ENCODE assay signal across 1 cellular context in the genomic region with DNA sequence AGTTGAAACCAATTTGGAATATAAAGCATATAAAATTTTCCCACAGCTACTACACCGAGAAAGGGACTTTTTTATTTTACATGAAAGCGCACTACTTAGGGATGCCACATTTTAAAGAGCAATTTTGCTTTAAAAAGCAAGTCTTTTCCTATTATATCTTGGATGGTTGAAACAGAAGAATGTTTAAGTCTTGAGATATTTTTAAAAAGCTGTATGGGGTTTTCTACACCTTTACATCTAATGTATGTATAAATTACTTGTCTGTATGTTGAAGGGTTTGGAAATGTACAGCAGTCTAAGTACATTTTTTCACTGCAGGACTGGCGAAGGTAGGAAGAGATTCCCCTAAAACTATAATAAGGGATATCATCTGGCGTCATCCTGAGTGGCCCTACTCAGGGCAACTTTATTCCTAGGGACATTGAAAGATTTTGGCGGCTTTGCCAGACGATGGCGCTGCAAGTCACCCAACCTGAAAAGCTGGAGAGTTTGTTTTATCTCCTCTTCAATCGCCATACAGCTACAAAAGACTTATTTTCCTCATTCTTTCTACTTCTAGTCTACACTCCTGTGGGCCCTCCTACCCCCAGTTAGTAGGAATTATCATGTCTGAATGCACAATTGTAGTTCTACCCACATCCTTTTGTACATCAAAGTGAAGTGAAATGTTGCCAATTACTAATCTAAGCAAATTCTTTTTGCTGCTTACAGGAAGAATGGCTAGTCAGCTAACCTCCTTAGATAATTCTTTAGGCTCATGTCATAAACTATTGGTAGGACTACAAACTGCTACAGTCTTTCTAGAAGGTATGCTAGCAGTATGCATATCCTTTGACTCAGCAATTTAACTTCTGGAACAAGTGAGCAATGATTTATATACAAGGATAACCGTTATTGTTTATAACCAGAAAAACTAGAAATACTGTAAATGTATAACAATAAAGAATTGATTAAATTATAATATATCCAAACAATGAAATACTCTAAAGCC.
TF ChIP-seq lines count a peak whose summit lies in the region.

No MANE protein-coding gene starts in this region.

TF ChIP-seq in K562, 482 proteins besides CTCF, POLR2A, EP300 and RAD21 (continued from another document and continues in another):
- TF ChIP-seq BRF1 (IDR thresholded peaks at IDR 0.05; ENCODE audit: borderline replicate concordance, extremely low read depth, insufficient read length) (no peak), RCOR1 (IDR thresholded peaks at IDR 0.05; ENCODE audit: borderline replicate concordance in 1 of 2, low read depth in 2 of 2, low read length in 2 of 2) (peak in 1 of 2 experiments; percentile 54; a peak in 1 of 4 replicates), MEIS2 (IDR thresholded peaks at IDR 0.05; ENCODE audit: partially characterized antibody) (no peak), YBX1 (IDR thresholded peaks at IDR 0.05) (no peak), RBM17 (IDR thresholded peaks at IDR 0.05; ENCODE audit: borderline replicate concordance, low read depth, low read length) (no peak), C11orf30 (IDR thresholded peaks at IDR 0.05; ENCODE audit: low read depth) (peak; percentile 74), MAZ (CRISPR knock-in tag; conservative IDR thresholded peaks at IDR 0.05 in 1 of 2, IDR thresholded peaks at IDR 0.05 in 1 of 2) (no peak), TCFL5 (CRISPR knock-in tag; conservative IDR thresholded peaks at IDR 0.05) (no peak), GATA2 (CRISPR knock-in tag; IDR thresholded peaks at IDR 0.05) (peak; percentile 92), KAT8 (IDR thresholded peaks at IDR 0.05; ENCODE audit: low read depth) (no peak), POLR2AphosphoS5 (IDR thresholded peaks at IDR 0.05; ENCODE audit: control insufficient read depth, insufficient read depth, low read depth, low read length) (no peak), CC2D1A (IDR thresholded peaks at IDR 0.05) (peak; percentile 24; the same call in 1 of the 2 replicates), TAF7 (tag; IDR thresholded peaks at IDR 0.05) (no peak), CREM (IDR thresholded peaks at IDR 0.05; ENCODE audit: low read depth) (peak; percentile 44; the same call in 1 of the 2 replicates), JUND (IDR thresholded peaks at IDR 0.05; ENCODE audit: borderline replicate concordance, low read depth, low read length) (peak; percentile 40; the same call in 1 of the 2 replicates), JUND (tag; IDR thresholded peaks at IDR 0.05; ENCODE audit: borderline replicate concordance, low read depth, low read length) (peak; percentile 47; the same call in 2 of the 3 replicates), ZNF436 (CRISPR knock-in tag; IDR thresholded peaks at IDR 0.05) (no peak), MAFG (tag; conservative IDR thresholded peaks at IDR 0.05) (peak; percentile 43; the same call in 1 of the 2 replicates), MYBL2 (IDR thresholded peaks at IDR 0.05; ENCODE audit: low read depth) (0 out of 2 replicates have a peak, but pooled peaks have one; percentile 20), MYBL2 (CRISPR knock-in tag; IDR thresholded peaks at IDR 0.05; ENCODE audit: borderline replicate concordance) (no peak), NFE2 (IDR thresholded peaks at IDR 0.05; ENCODE audit: low read depth) (no peak), CCAR2 (IDR thresholded peaks at IDR 0.05; ENCODE audit: low read depth, low read length) (no peak), SMARCA4 (IDR thresholded peaks at IDR 0.05) (0 out of 2 replicates have a peak, but pooled peaks have one; percentile 18), ZBTB8A (IDR thresholded peaks at IDR 0.05; ENCODE audit: partially characterized antibody) (no peak), ZFP30 (CRISPR knock-in tag; IDR thresholded peaks at IDR 0.05; ENCODE audit: borderline replicate concordance) (no peak), ZBTB17 (CRISPR knock-in tag; IDR thresholded peaks at IDR 0.05) (no peak), TAF1 (IDR thresholded peaks at IDR 0.05; ENCODE audit: control insufficient read depth, extremely low read depth, insufficient read depth, low read length, severe bottlenecking) (no peak), XRCC5 (IDR thresholded peaks at IDR 0.05; ENCODE audit: low read depth, low read length) (0 out of 2 replicates have a peak, but pooled peaks have one; percentile 27), TRIM28 (IDR thresholded peaks at IDR 0.05) (no peak), CREB1 (IDR thresholded peaks at IDR 0.05) (0 out of 2 replicates have a peak, but pooled peaks have one; percentile 10), CREB1 (CRISPR knock-in tag; IDR thresholded peaks at IDR 0.05) (no peak)
- TF ChIP-seq, protein P1, sequence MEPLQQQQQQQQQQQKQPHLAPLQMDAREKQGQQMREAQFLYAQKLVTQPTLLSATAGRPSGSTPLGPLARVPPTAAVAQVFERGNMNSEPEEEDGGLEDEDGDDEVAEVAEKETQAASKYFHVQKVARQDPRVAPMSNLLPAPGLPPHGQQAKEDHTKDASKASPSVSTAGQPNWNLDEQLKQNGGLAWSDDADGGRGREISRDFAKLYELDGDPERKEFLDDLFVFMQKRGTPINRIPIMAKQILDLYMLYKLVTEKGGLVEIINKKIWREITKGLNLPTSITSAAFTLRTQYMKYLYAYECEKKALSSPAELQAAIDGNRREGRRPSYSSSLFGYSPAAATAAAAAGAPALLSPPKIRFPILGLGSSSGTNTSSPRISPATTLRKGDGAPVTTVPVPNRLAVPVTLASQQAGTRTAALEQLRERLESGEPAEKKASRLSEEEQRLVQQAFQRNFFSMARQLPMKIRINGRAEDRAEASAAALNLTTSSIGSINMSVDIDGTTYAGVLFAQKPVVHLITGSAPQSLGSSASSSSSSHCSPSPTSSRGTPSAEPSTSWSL (CRISPR knock-in tag; IDR thresholded peaks at IDR 0.05; ENCODE audit: borderline replicate concordance): no peak
- TF ChIP-seq, protein P2, sequence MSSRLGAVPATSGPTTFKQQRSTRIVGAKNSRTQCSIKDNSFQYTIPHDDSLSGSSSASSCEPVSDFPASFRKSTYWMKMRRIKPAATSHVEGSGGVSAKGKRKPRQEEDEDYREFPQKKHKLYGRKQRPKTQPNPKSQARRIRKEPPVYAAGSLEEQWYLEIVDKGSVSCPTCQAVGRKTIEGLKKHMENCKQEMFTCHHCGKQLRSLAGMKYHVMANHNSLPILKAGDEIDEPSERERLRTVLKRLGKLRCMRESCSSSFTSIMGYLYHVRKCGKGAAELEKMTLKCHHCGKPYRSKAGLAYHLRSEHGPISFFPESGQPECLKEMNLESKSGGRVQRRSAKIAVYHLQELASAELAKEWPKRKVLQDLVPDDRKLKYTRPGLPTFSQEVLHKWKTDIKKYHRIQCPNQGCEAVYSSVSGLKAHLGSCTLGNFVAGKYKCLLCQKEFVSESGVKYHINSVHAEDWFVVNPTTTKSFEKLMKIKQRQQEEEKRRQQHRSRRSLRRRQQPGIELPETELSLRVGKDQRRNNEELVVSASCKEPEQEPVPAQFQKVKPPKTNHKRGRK (tag; IDR thresholded peaks at IDR 0.05): peak; percentile 57
- TF ChIP-seq, protein P3, sequence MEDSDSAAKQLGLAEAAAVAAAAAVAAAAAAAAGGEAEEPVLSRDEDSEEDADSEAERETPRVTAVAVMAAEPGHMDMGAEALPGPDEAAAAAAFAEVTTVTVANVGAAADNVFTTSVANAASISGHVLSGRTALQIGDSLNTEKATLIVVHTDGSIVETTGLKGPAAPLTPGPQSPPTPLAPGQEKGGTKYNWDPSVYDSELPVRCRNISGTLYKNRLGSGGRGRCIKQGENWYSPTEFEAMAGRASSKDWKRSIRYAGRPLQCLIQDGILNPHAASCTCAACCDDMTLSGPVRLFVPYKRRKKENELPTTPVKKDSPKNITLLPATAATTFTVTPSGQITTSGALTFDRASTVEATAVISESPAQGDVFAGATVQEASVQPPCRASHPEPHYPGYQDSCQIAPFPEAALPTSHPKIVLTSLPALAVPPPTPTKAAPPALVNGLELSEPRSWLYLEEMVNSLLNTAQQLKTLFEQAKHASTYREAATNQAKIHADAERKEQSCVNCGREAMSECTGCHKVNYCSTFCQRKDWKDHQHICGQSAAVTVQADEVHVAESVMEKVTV (CRISPR knock-in tag; IDR thresholded peaks at IDR 0.05): peak; percentile 46; the same call in 1 of the 2 replicates
- TF ChIP-seq, protein P4, sequence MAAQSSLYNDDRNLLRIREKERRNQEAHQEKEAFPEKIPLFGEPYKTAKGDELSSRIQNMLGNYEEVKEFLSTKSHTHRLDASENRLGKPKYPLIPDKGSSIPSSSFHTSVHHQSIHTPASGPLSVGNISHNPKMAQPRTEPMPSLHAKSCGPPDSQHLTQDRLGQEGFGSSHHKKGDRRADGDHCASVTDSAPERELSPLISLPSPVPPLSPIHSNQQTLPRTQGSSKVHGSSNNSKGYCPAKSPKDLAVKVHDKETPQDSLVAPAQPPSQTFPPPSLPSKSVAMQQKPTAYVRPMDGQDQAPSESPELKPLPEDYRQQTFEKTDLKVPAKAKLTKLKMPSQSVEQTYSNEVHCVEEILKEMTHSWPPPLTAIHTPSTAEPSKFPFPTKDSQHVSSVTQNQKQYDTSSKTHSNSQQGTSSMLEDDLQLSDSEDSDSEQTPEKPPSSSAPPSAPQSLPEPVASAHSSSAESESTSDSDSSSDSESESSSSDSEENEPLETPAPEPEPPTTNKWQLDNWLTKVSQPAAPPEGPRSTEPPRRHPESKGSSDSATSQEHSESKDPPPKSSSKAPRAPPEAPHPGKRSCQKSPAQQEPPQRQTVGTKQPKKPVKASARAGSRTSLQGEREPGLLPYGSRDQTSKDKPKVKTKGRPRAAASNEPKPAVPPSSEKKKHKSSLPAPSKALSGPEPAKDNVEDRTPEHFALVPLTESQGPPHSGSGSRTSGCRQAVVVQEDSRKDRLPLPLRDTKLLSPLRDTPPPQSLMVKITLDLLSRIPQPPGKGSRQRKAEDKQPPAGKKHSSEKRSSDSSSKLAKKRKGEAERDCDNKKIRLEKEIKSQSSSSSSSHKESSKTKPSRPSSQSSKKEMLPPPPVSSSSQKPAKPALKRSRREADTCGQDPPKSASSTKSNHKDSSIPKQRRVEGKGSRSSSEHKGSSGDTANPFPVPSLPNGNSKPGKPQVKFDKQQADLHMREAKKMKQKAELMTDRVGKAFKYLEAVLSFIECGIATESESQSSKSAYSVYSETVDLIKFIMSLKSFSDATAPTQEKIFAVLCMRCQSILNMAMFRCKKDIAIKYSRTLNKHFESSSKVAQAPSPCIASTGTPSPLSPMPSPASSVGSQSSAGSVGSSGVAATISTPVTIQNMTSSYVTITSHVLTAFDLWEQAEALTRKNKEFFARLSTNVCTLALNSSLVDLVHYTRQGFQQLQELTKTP (IDR thresholded peaks at IDR 0.05; ENCODE audit: low read depth in 1 of 2, partially characterized antibody in 2 of 2): peak in 1 of 2 experiments; percentile 22
- TF ChIP-seq, protein P5, sequence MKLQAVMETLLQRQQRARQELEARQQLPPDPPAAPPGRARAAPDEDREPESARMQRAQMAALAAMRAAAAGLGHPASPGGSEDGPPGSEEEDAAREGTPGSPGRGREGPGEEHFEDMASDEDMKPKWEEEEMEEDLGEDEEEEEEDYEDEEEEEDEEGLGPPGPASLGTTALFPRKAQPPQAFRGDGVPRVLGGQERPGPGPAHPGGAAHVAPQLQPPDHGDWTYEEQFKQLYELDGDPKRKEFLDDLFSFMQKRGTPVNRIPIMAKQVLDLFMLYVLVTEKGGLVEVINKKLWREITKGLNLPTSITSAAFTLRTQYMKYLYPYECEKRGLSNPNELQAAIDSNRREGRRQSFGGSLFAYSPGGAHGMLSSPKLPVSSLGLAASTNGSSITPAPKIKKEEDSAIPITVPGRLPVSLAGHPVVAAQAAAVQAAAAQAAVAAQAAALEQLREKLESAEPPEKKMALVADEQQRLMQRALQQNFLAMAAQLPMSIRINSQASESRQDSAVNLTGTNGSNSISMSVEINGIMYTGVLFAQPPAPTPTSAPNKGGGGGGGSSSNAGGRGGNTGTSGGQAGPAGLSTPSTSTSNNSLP (IDR thresholded peaks at IDR 0.05; ENCODE audit: borderline replicate concordance, low read depth, low read length): peak; percentile 89
- TF ChIP-seq, protein P6, sequence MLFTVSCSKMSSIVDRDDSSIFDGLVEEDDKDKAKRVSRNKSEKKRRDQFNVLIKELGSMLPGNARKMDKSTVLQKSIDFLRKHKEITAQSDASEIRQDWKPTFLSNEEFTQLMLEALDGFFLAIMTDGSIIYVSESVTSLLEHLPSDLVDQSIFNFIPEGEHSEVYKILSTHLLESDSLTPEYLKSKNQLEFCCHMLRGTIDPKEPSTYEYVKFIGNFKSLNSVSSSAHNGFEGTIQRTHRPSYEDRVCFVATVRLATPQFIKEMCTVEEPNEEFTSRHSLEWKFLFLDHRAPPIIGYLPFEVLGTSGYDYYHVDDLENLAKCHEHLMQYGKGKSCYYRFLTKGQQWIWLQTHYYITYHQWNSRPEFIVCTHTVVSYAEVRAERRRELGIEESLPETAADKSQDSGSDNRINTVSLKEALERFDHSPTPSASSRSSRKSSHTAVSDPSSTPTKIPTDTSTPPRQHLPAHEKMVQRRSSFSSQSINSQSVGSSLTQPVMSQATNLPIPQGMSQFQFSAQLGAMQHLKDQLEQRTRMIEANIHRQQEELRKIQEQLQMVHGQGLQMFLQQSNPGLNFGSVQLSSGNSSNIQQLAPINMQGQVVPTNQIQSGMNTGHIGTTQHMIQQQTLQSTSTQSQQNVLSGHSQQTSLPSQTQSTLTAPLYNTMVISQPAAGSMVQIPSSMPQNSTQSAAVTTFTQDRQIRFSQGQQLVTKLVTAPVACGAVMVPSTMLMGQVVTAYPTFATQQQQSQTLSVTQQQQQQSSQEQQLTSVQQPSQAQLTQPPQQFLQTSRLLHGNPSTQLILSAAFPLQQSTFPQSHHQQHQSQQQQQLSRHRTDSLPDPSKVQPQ (CRISPR knock-in tag; IDR thresholded peaks at IDR 0.05; ENCODE audit: borderline replicate concordance): no peak
- TF ChIP-seq, protein P7, sequence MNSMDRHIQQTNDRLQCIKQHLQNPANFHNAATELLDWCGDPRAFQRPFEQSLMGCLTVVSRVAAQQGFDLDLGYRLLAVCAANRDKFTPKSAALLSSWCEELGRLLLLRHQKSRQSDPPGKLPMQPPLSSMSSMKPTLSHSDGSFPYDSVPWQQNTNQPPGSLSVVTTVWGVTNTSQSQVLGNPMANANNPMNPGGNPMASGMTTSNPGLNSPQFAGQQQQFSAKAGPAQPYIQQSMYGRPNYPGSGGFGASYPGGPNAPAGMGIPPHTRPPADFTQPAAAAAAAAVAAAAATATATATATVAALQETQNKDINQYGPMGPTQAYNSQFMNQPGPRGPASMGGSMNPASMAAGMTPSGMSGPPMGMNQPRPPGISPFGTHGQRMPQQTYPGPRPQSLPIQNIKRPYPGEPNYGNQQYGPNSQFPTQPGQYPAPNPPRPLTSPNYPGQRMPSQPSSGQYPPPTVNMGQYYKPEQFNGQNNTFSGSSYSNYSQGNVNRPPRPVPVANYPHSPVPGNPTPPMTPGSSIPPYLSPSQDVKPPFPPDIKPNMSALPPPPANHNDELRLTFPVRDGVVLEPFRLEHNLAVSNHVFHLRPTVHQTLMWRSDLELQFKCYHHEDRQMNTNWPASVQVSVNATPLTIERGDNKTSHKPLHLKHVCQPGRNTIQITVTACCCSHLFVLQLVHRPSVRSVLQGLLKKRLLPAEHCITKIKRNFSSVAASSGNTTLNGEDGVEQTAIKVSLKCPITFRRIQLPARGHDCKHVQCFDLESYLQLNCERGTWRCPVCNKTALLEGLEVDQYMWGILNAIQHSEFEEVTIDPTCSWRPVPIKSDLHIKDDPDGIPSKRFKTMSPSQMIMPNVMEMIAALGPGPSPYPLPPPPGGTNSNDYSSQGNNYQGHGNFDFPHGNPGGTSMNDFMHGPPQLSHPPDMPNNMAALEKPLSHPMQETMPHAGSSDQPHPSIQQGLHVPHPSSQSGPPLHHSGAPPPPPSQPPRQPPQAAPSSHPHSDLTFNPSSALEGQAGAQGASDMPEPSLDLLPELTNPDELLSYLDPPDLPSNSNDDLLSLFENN (IDR thresholded peaks at IDR 0.05; ENCODE audit: low read depth in 2 of 2, low read length in 2 of 2): no peak
